Comparison of ENCODE assay signal across 2 cellular contexts in the genomic region with DNA sequence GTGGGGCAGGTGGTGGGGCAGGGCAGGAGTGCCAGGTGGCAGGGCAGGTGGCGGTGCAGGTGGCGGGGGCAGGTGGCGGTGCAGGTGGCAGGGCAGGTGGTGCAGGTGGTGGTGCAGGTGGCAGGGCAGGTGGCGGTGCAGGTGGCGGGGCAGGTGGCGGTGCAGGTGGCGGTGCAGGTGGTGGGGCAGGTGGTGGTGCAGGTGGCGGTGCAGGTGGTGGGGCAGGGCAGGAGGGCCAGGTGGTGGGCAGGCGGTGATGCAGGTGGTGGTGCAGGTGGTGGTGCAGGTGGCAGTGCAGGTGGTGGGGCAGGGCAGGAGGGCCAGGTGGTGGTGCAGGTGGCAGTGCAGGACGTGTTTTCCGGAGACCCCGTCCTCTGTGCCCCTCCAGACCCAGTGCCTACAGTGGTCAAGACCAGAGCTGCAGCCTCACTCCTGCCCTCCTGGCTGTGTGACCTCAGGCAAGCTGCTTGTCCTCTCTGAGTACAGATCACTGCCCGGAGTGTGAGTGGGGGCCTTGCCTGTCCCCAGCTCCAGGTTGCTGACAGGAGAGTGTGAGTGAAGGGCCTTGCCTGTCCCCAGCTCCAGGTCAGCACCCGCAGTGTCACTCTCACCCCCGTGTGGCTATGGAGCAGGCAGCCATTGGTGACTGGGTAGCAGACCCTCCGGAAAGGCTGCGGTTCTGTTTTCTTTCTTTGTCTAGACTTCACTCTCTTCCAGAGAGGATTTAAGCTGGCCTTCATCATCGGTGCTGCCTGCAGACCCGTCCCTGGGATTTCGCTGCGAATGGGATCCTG.
TF ChIP-seq lines count a peak whose summit lies in the region.

No MANE protein-coding gene starts in this region.

TF ChIP-seq in A549, 52 proteins besides CTCF, POLR2A, EP300 and RAD21:
- TF ChIP-seq BCL3 (IDR thresholded peaks at IDR 0.05): no peak
- no peak for TF ChIP-seq JUNB (IDR thresholded peaks at IDR 0.05)
- peak; percentile 28 for TF ChIP-seq ZFP36 (IDR thresholded peaks at IDR 0.05; ENCODE audit: borderline replicate concordance, partially characterized antibody)
- TF ChIP-seq RNF2 (IDR thresholded peaks at IDR 0.05; ENCODE audit: borderline replicate concordance, low read depth): no peak

TF ChIP-seq in K562, 482 proteins besides CTCF, POLR2A, EP300 and RAD21:
- TF ChIP-seq BRF2 (IDR thresholded peaks at IDR 0.05; ENCODE audit: borderline replicate concordance, insufficient read depth, insufficient read length) (no peak), ZFP36 (IDR thresholded peaks at IDR 0.05; ENCODE audit: low read depth, low read length, partially characterized antibody) (peak; percentile 18)
